In the genomic region with DNA sequence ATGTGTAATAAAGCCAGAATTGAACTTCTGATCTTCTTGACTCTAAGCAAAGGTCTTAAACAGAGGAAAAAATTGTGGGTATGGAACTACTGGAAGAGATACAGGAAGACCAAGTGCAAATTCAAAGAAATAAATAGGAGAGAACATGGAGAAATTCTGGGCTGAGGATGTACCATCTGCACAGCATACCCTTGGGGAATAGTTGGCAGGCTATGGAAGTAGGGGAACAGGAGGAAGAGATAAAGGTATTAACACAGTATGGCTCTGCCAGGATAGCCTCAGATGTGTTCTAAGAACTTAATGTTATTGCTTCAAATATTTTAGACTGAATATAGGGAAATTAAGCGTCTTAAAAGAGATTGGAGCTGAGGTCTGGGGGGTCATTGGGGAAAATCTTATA, we compare ENCODE assay signal across 18 cellular contexts.
DNase-seq lines count a peak whose midpoint lies in the region; FAIRE-seq and TF ChIP-seq lines count a peak whose summit lies in the region.
"Had no signal": no experiment of that assay in that cellular context is flagged by ENCODE, and none has a peak within 500 bp of the region (broad histone marks: within the 10 kb centered on the region; RNA-seq: fewer than 3 reads in every experiment).

No MANE protein-coding gene starts in this region.

- in situ Hi-C loops in mammary epithelial cell (cut with MboI; ENCODE audit: low sequenced_read_pairs in 2 of 2), result no loop called here

- CTCF ChIA-PET in mammary epithelial cell (lab: Charles Lee; ENCODE audit: low non-redundant PET), result no interaction called here

- H3K4me2 ChIP-seq in mammary epithelial cell (ENCODE audit: insufficient read depth, low read depth, low read length), result no peak overlapping the region

- no peaks in the 10 kb centered on the region for H3K36me3 ChIP-seq in mammary epithelial cell (ENCODE audit: insufficient read depth, low read length)

- intact Hi-C loops in mammary epithelial cell (cut with micrococcal nuclease), result no loop called here

- no peak for FAIRE-seq in H54 (lab: Jason Lieb, UNC)
- FAIRE-seq: G401.6, GM12878, GM19239, H1 had no signal

- dilution Hi-C loops in mammary epithelial cell (cut with HindIII; ENCODE audit: low sequenced_read_pairs), result no loop called here

- no peak for TF ChIP-seq CTCF in mammary epithelial cell (conservative IDR thresholded peaks at IDR 0.05 in 1 of 2, IDR thresholded peaks at IDR 0.05 in 1 of 2; ENCODE audit: extremely low read depth in 1 of 2, insufficient read depth in 1 of 2, low read depth in 1 of 2, low read length in 2 of 2)

- H2AFZ ChIP-seq in mammary epithelial cell (ENCODE audit: low read depth, low read length), result no peak overlapping the region
- H2AFZ ChIP-seq: GM23248 had no signal

- no peak for TF ChIP-seq POLR2A in H54 (IDR thresholded peaks at IDR 0.05; ENCODE audit: low read depth, low read length)

- no peak overlapping the region for H3K27ac ChIP-seq in mammary epithelial cell (ENCODE audit: insufficient read depth, low read depth, low read length)
- H3K27ac ChIP-seq: GM23248 had no signal

- H3K9me3 ChIP-seq in mammary epithelial cell (replicated peaks; ENCODE audit: insufficient read depth, low read length), result no peaks in the 10 kb centered on the region

- no peaks in the 10 kb centered on the region for H3K27me3 ChIP-seq in mammary epithelial cell (ENCODE audit: insufficient read depth, low read length)

- H4K20me1 ChIP-seq in mammary epithelial cell (ENCODE audit: insufficient read depth, low read length), result no peaks in the 10 kb centered on the region

- no peaks in the 10 kb centered on the region for H3K79me2 ChIP-seq in mammary epithelial cell (ENCODE audit: insufficient read depth, low read length)

- 75% methylated on average over 1 of the region's 1 CpG for WGBS in mammary epithelial cell (ENCODE audit: low coverage, missing lambda C conversion rate)

- no TSS peak for BruUV-seq in mammary epithelial cell (replicated peaks; lab: Mats Ljungman, UMichigan)

- H3K9ac ChIP-seq in mammary epithelial cell (ENCODE audit: insufficient read depth, low read length), result no peak overlapping the region
- H3K9ac ChIP-seq: GM23248 had no signal

- DNase-seq in NCI-H524 (lab: John Stamatoyannopoulos, UW), result peak; percentile 4 to 10
- DNase-seq in NCI-H524 treated with DMSO at 0.1 percent for 48 hours (lab: John Stamatoyannopoulos, UW), result no peak
- DNase-seq in NCI-H446 treated with DMSO at 0.1 percent for 48 hours (lab: John Stamatoyannopoulos, UW), result peak; percentile 76
- DNase-seq in cerebellar nuclear complex (lab: John Stamatoyannopoulos, UW), result peak; percentile 17 to 50
- DNase-seq in KG1 (lab: John Stamatoyannopoulos, UW), result no peak
- DNase-seq in H54 (ENCODE audit: insufficient read length, low spot score), result no peak
- no peak for DNase-seq in mammary epithelial cell
- DNase-seq: Calu3; CD4-positive, alpha-beta memory T cell; COR-L47; DMS53; DMS79 treated with DMSO at 0.1 percent for 48 hours; GM23248; H9 had no signal

- no peak overlapping the region for H3K4me3 ChIP-seq in mammary epithelial cell (replicated peaks in 1 of 3; ENCODE audit: insufficient read depth in 1 of 3, low read depth in 2 of 3, low read length in 3 of 3)
- H3K4me3 ChIP-seq: GM12878, GM23248 had no signal

- H3K4me1 ChIP-seq in mammary epithelial cell (ENCODE audit: insufficient read depth, low read length), result no peaks in the 10 kb centered on the region

Comparison
In these comparisons a context has a peak if more than half of its experiments do, and no peak if none do; other contexts are left out.
1. DNase-seq: peak in NCI-H524 (2 of 2), NCI-H446 treated with DMSO at 0.1 percent for 48 hours (single experiment) and cerebellar nuclear complex (2 of 2); none in NCI-H524 treated with DMSO at 0.1 percent for 48 hours (single experiment), KG1 (single experiment), H54 (single experiment) and mammary epithelial cell (single experiment).